18 cellular contexts compared by ENCODE assay signal in genomic region chr7:83457022-83457892, GRCh38.
DNase-seq lines count a peak whose midpoint lies in the region; ATAC-seq and TF ChIP-seq lines count a peak whose summit lies in the region.
"Had no signal": no experiment of that assay in that cellular context is flagged by ENCODE, and none has a peak within 500 bp of the region (broad histone marks: within the 10 kb centered on the region; RNA-seq: fewer than 3 reads in every experiment).

No MANE protein-coding gene starts in this region.

- peak overlapping the region; percentile 50 for H3K27ac ChIP-seq in SK-N-MC
- H3K27ac ChIP-seq: heart left ventricle, KMS-11 had no signal

- H3K4me3 ChIP-seq in SK-N-MC: peak overlapping the region; percentile 61
- H3K4me3 ChIP-seq: heart left ventricle had no signal

- H3K9ac ChIP-seq in SK-N-MC (ENCODE audit: insufficient read length): no peak overlapping the region
- H3K9ac ChIP-seq: KMS-11 had no signal

- H3K36me3 ChIP-seq in SK-N-MC (ENCODE audit: insufficient read depth, low read length): no peaks in the 10 kb centered on the region
- H3K36me3 ChIP-seq: heart left ventricle had no signal

- ATAC-seq in GM18505 (IDR thresholded peaks at IDR 0.05; ENCODE audit: unreplicated experiment) (peak; percentile 65), HG02852 (IDR thresholded peaks at IDR 0.05; ENCODE audit: unreplicated experiment) (peak; percentile 86)
- ATAC-seq: heart left ventricle, left cardiac atrium, Panc1 had no signal

- no peaks in the 10 kb centered on the region for H3K9me3 ChIP-seq in SK-N-MC (ENCODE audit: low read depth, low read length)
- H3K9me3 ChIP-seq: heart left ventricle had no signal

- no peak for DNase-seq in SK-N-MC (ENCODE audit: low read depth, low spot score)
- DNase-seq in kidney tubule cell (ENCODE audit: low spot score): peak; percentile 2
- no peak for DNase-seq in superior temporal gyrus (ENCODE audit: extremely low spot score)
- no peak for DNase-seq in T-helper 2 cell
- no peak for DNase-seq in DMS153 (lab: John Stamatoyannopoulos, UW)
- no peak for DNase-seq in effector CD4-positive, alpha-beta T cell
- DNase-seq: activated CD4-positive, CD25-positive, alpha-beta regulatory T cell; activated CD8-positive, alpha-beta memory T cell treated with anti-CD3 and anti-CD28 coated beads, Interleukin-2, amount 50 U/mL, for 4 hours; DMS53; heart left ventricle; left cardiac atrium; NCI-H1436 treated with DMSO at 0.1 percent for 48 hours; NCI-H524; stimulated activated CD4-positive, alpha-beta T cell treated with anti-CD3 and anti-CD28 coated beads, Interleukin-1b, Interleukin-23, amount 100 ng/mL, for 48 hours had no signal

- no peak for TF ChIP-seq POLR2A in GM18505 (IDR thresholded peaks at IDR 0.05; ENCODE audit: borderline replicate concordance, extremely low read depth, insufficient read depth, insufficient read length)
